19 cellular contexts compared by ENCODE assay signal in genomic region chr22:44392446-44392921, GRCh38.
DNase-seq lines count a peak whose midpoint lies in the region; ATAC-seq, FAIRE-seq and TF ChIP-seq lines count a peak whose summit lies in the region.
"Had no signal": no experiment of that assay in that cellular context is flagged by ENCODE, and none has a peak within 500 bp of the region (broad histone marks: within the 10 kb centered on the region; RNA-seq: fewer than 3 reads in every experiment).

No MANE protein-coding gene starts in this region.

- H4K20me1 ChIP-seq in keratinocyte (ENCODE audit: control insufficient read depth, extremely low read depth, insufficient read depth, low read length), result no peaks in the 10 kb centered on the region
- H4K20me1 ChIP-seq: BLaER1 had no signal

- TF ChIP-seq CTCF in RWPE2 (IDR thresholded peaks at IDR 0.05; ENCODE audit: poor library complexity, severe bottlenecking), result no peak
- TF ChIP-seq CTCF in keratinocyte (optimal IDR thresholded peaks at IDR 0.05 in 1 of 3, IDR thresholded peaks at IDR 0.05 in 1 of 3, conservative IDR thresholded peaks at IDR 0.05 in 1 of 3; ENCODE audit: extremely low read depth in 1 of 3, insufficient read depth in 2 of 3, low read length in 3 of 3), result no peak
- no peak for TF ChIP-seq CTCF in spleen (IDR thresholded peaks at IDR 0.05 in 8 of 11, conservative IDR thresholded peaks at IDR 0.05 in 3 of 11)

- H3K4me1 ChIP-seq in RWPE2 (ENCODE audit: insufficient read depth, poor library complexity, severe bottlenecking) (peaks cover 9% of the 10 kb centered on the region), keratinocyte (ENCODE audit: control insufficient read depth, extremely low read depth, insufficient read depth, low read length) (peaks cover 19% of the 10 kb centered on the region), spleen (no peaks in the 10 kb centered on the region)
- H3K4me1 ChIP-seq: ascending aorta, colonic mucosa, testis had no signal

- H3K4me1 Mint-ChIP-seq in activated CD8-positive, alpha-beta memory T cell treated with anti-CD3 and anti-CD28 coated beads, Interleukin-2, amount 10 ng/mL, durations not matched to agents 7 days and 5 days, result no peaks in the 10 kb centered on the region
- H3K4me1 Mint-ChIP-seq: memory B cell, neural crest cell had no signal

- H3K4me2 ChIP-seq in keratinocyte (ENCODE audit: control insufficient read depth, extremely low read depth, insufficient read depth, low read depth, low read length), result peak overlapping the region; percentile 19

- peak; percentile 8 for DNase-seq in activated CD4-positive, CD25-positive, alpha-beta regulatory T cell treated with anti-CD3 and anti-CD28 coated beads, Interleukin-2, amount 50 U/mL, for 72 hours
- DNase-seq in activated CD4-positive, CD25-positive, alpha-beta regulatory T cell (lab: John Stamatoyannopoulos, UW), result no peak
- DNase-seq in RWPE2 (ENCODE audit: low spot score) (peak; percentile 67), keratinocyte (ENCODE audit: low read depth, low spot score) (no peak), spleen (peak; percentile 51), NCI-H82 treated with DMSO at 0.1 percent for 48 hours (lab: John Stamatoyannopoulos, UW; ENCODE audit: unreplicated experiment) (no peak), NCI-H187 (lab: John Stamatoyannopoulos, UW) (no peak)
- DNase-seq in activated CD8-positive, alpha-beta memory T cell treated with anti-CD3 and anti-CD28 coated beads, Interleukin-2, amount 10 ng/mL, durations not matched to agents 7 days and 5 days, result no peak
- DNase-seq: colonic mucosa, MV-4-11, NCI-H774, RPMI8226, testis had no signal

- CTCF ChIA-PET in activated CD8-positive, alpha-beta memory T cell treated with anti-CD3 and anti-CD28 coated beads, Interleukin-2, amount 10 ng/mL, durations not matched to agents 7 days and 5 days (lab: Charles Lee), result interaction anchor here (1.2 kb wide), 1 partner anchor 311 kb away, joined by 3 read pairs; no protein-coding TSS in a partner anchor

- peak overlapping the region; percentile 14 for H3K9ac ChIP-seq in keratinocyte (ENCODE audit: control insufficient read depth, extremely low read depth, insufficient read depth, low read length)
- H3K9ac ChIP-seq: BLaER1 had no signal

- no peak overlapping the region for H3K4me3 Mint-ChIP-seq in activated CD8-positive, alpha-beta memory T cell treated with anti-CD3 and anti-CD28 coated beads, Interleukin-2, amount 10 ng/mL, durations not matched to agents 7 days and 5 days
- H3K4me3 Mint-ChIP-seq: memory B cell, neural crest cell had no signal

- dilution Hi-C loops in keratinocyte (cut with MboI; ENCODE audit: extremely low pct_ligation_motif_present, low sequenced_read_pairs), result no loop called here

- no peaks in the 10 kb centered on the region for H3K27me3 ChIP-seq in RWPE2 (ENCODE audit: insufficient read depth, poor library complexity, severe bottlenecking)
- H3K27me3 ChIP-seq in keratinocyte (ENCODE audit: control insufficient read depth, extremely low read depth, insufficient read depth, low read length), result peaks cover 9% of the 10 kb centered on the region
- peaks cover 0 to 63% (median 0%) of the 10 kb centered on the region in 7 donors for H3K27me3 ChIP-seq in spleen (replicated peaks in 1 of 7)
- H3K27me3 ChIP-seq: ascending aorta, colonic mucosa, testis had no signal

- H3K27ac Mint-ChIP-seq in activated CD8-positive, alpha-beta memory T cell treated with anti-CD3 and anti-CD28 coated beads, Interleukin-2, amount 10 ng/mL, durations not matched to agents 7 days and 5 days, result no peak overlapping the region
- H3K27ac Mint-ChIP-seq: activated T-helper 2 cell treated with anti-CD3 and anti-CD28 coated beads, Interferon-gamma antibody, Interleukin-2, Interleukin-4, amounts not matched to agents 10 μg/mL and 5 μg/mL and 100 μg/mL, durations not matched to agents 14 hours and 24 hours and 36 hours; memory B cell had no signal

- H3K9me3 ChIP-seq in RWPE2 (ENCODE audit: severe bottlenecking) (no peaks in the 10 kb centered on the region), keratinocyte (ENCODE audit: control insufficient read depth, low read depth, low read length) (no peaks in the 10 kb centered on the region), spleen (no peaks in the 10 kb centered on the region)
- H3K9me3 ChIP-seq: ascending aorta, BLaER1, colonic mucosa, testis had no signal

- intact Hi-C loops in spleen (cut with DNase I; ENCODE audit: low total_unique reads), result no loop called here

- H3K9me3 Mint-ChIP-seq in activated CD8-positive, alpha-beta memory T cell treated with anti-CD3 and anti-CD28 coated beads, Interleukin-2, amount 10 ng/mL, durations not matched to agents 7 days and 5 days (ENCODE audit: low read depth), result no peaks in the 10 kb centered on the region
- H3K9me3 Mint-ChIP-seq: activated T-helper 2 cell treated with anti-CD3 and anti-CD28 coated beads, Interferon-gamma antibody, Interleukin-2, Interleukin-4, amounts not matched to agents 10 μg/mL and 5 μg/mL and 100 μg/mL, durations not matched to agents 14 hours and 24 hours and 36 hours; memory B cell; neural crest cell had no signal

- ATAC-seq in RWPE2 (ENCODE audit: low read depth), result peak; percentile 88
- ATAC-seq in activated CD8-positive, alpha-beta memory T cell treated with anti-CD3 and anti-CD28 coated beads, Interleukin-2, amount 10 ng/mL, durations not matched to agents 7 days and 5 days, result no peak

- no peak for FAIRE-seq in keratinocyte (lab: Jason Lieb, UNC)

- H3K9me1 ChIP-seq in keratinocyte (ENCODE audit: control insufficient read depth, extremely low read depth, insufficient read depth, low read length), result no peaks in the 10 kb centered on the region

- H3K36me3 Mint-ChIP-seq in activated CD8-positive, alpha-beta memory T cell treated with anti-CD3 and anti-CD28 coated beads, Interleukin-2, amount 10 ng/mL, durations not matched to agents 7 days and 5 days, result no peaks in the 10 kb centered on the region
- H3K36me3 Mint-ChIP-seq: memory B cell had no signal

- no peak overlapping the region for H2AFZ ChIP-seq in keratinocyte (ENCODE audit: control insufficient read depth, low read length)

- no peaks in the 10 kb centered on the region for H3K79me2 ChIP-seq in keratinocyte (ENCODE audit: control insufficient read depth, insufficient read depth, low read length)

- H3K4me3 ChIP-seq in RWPE2 (ENCODE audit: severe bottlenecking), result no peak overlapping the region
- no peak overlapping the region for H3K4me3 ChIP-seq in keratinocyte (ENCODE audit: control insufficient read depth in 2 of 3, extremely low read depth in 1 of 3, insufficient read depth in 2 of 3, low read depth in 1 of 3, low read length in 3 of 3)
- no peak overlapping the region for H3K4me3 ChIP-seq in spleen
- H3K4me3 ChIP-seq: ascending aorta, BLaER1, colonic mucosa, testis had no signal

- peaks cover 13% of the 10 kb centered on the region for H3K27me3 Mint-ChIP-seq in activated CD8-positive, alpha-beta memory T cell treated with anti-CD3 and anti-CD28 coated beads, Interleukin-2, amount 10 ng/mL, durations not matched to agents 7 days and 5 days

- H3K36me3 ChIP-seq in RWPE2 (ENCODE audit: low read depth) (no peaks in the 10 kb centered on the region), keratinocyte (ENCODE audit: control insufficient read depth in 2 of 2, extremely low read depth in 1 of 2, insufficient read depth in 2 of 2, low read length in 2 of 2) (no peaks in the 10 kb centered on the region), spleen (no peaks in the 10 kb centered on the region)
- H3K36me3 ChIP-seq: ascending aorta, BLaER1, colonic mucosa had no signal

- no peak for TF ChIP-seq POLR2A in spleen (IDR thresholded peaks at IDR 0.05)

- H3K27ac ChIP-seq in RWPE2 (ENCODE audit: poor library complexity, severe bottlenecking) (no peak overlapping the region), keratinocyte (ENCODE audit: control insufficient read depth, insufficient read depth, low read length) (no peak overlapping the region), spleen (no peak overlapping the region)
- H3K27ac ChIP-seq: 22Rv1, ascending aorta, BLaER1, colonic mucosa, testis had no signal

- WGBS in spleen, 5 donors, result 72 to 93% (median 77%) methylated on average over 3 to 6 of the region's 6 CpGs

Comparison
In these comparisons a context has a peak if more than half of its experiments do, and no peak if none do; other contexts are left out.
1. DNase-seq: peak in activated CD4-positive, CD25-positive, alpha-beta regulatory T cell treated with anti-CD3 and anti-CD28 coated beads, Interleukin-2, amount 50 U/mL, for 72 hours (single experiment), RWPE2 (single experiment) and spleen (single experiment); none in activated CD4-positive, CD25-positive, alpha-beta regulatory T cell (0 of 4), keratinocyte (single experiment), activated CD8-positive, alpha-beta memory T cell treated with anti-CD3 and anti-CD28 coated beads, Interleukin-2, amount 10 ng/mL, durations not matched to agents 7 days and 5 days (single experiment), NCI-H82 treated with DMSO at 0.1 percent for 48 hours (single experiment) and NCI-H187 (0 of 2).